ENCODE assay signal across 25 cellular contexts in genomic region chr9:21875893-21876292, GRCh38.
"Had no signal": no experiment of that assay in that cellular context is flagged by ENCODE, and none has a peak within 500 bp of the region (broad histone marks: within the 10 kb centered on the region; RNA-seq: fewer than 3 reads in every experiment).

No MANE protein-coding gene starts in this region.

- H3K27me3 ChIP-seq: esophagus squamous epithelium, tibial nerve, upper lobe of left lung had no signal

- ATAC-seq: effector memory CD8-positive, alpha-beta T cell; left ventricle myocardium superior; lower lobe of right lung; naive thymus-derived CD8-positive, alpha-beta T cell; psoas muscle; right cardiac atrium; stimulated activated naive B cell treated with anti-CD40 and anti-IgM and Interleukin-4, amounts not matched to agents 10 μg/mL and 1 μg/mL and 100 μg/mL, for 72 hours had no signal

- DNase-seq: cortex of kidney; effector memory CD8-positive, alpha-beta T cell; erythroblast; esophagus squamous epithelium; foreskin melanocyte; hypothalamus; immature natural killer cell; left ventricle myocardium superior; lower lobe of right lung; naive thymus-derived CD8-positive, alpha-beta T cell; nephron progenitor cell; nucleus accumbens; psoas muscle; right cardiac atrium; small intestine; stimulated activated CD4-positive, alpha-beta T cell treated with anti-CD3 and anti-CD28 coated beads, Interleukin-15, amount 100 ng/mL, for 24 hours; stimulated activated CD4-positive, alpha-beta T cell treated with anti-CD3 and anti-CD28 coated beads, Interleukin-2, amount 100 ng/mL, for 48 hours; stimulated activated naive B cell treated with anti-CD40 and anti-IgM and Interleukin-4, amounts not matched to agents 10 μg/mL and 1 μg/mL and 100 μg/mL, for 72 hours; upper lobe of left lung had no signal

- H3K4me1 Mint-ChIP-seq: mesothelial cell of epicardium had no signal

- H3K9me3 Mint-ChIP-seq: effector memory CD8-positive, alpha-beta T cell had no signal

- H3K36me3 ChIP-seq: lower lobe of right lung had no signal

- H3K27me3 Mint-ChIP-seq: effector memory CD8-positive, alpha-beta T cell; naive thymus-derived CD8-positive, alpha-beta T cell; stimulated activated naive B cell treated with anti-CD40 and anti-IgM and Interleukin-4, amounts not matched to agents 10 μg/mL and 1 μg/mL and 100 μg/mL, for 72 hours; stimulated activated naive CD8-positive, alpha-beta T cell treated with anti-CD3 and anti-CD28 coated beads, Interleukin-15, Interleukin-2, amounts not matched to agents 100 ng/mL and 50 ng/mL, for 24 hours had no signal

- H3K27ac Mint-ChIP-seq: effector memory CD8-positive, alpha-beta T cell; immature natural killer cell; mesothelial cell of epicardium; naive thymus-derived CD8-positive, alpha-beta T cell; nephron progenitor cell; stimulated activated naive B cell treated with anti-CD40 and anti-IgM and Interleukin-4, amounts not matched to agents 10 μg/mL and 1 μg/mL and 100 μg/mL, for 72 hours; stimulated activated naive CD8-positive, alpha-beta T cell treated with anti-CD3 and anti-CD28 coated beads, Interleukin-15, Interleukin-2, amounts not matched to agents 100 ng/mL and 50 ng/mL, for 24 hours had no signal

- H3K27ac ChIP-seq: esophagus squamous epithelium, lower lobe of right lung, psoas muscle, thoracic aorta, tibial nerve, upper lobe of left lung had no signal

- H3K4me1 ChIP-seq: esophagus squamous epithelium, lower lobe of right lung, psoas muscle, tibial nerve, upper lobe of left lung had no signal

- H3K4me3 Mint-ChIP-seq: effector memory CD8-positive, alpha-beta T cell; immature natural killer cell; mesothelial cell of epicardium; naive thymus-derived CD8-positive, alpha-beta T cell; nephron progenitor cell; stimulated activated naive B cell treated with anti-CD40 and anti-IgM and Interleukin-4, amounts not matched to agents 10 μg/mL and 1 μg/mL and 100 μg/mL, for 72 hours; stimulated activated naive CD8-positive, alpha-beta T cell treated with anti-CD3 and anti-CD28 coated beads, Interleukin-15, Interleukin-2, amounts not matched to agents 100 ng/mL and 50 ng/mL, for 24 hours had no signal

- H3K4me3 ChIP-seq: esophagus squamous epithelium, lower lobe of right lung, psoas muscle, thoracic aorta, tibial nerve, upper lobe of left lung had no signal

- FAIRE-seq: endometrium, small intestine, urothelium cell line had no signal
